Comparison of ENCODE assay signal across 20 cellular contexts in genomic region chr10:97228130-97228774, GRCh38. TPM values are rescaled to one million over a fixed set of nuclear protein-coding genes. Genes with fewer than 3 reads are reported as not detected.
"Had no signal": no experiment of that assay in that cellular context is flagged by ENCODE, and none has a peak within 500 bp of the region (broad histone marks: within the 10 kb centered on the region; RNA-seq: fewer than 3 reads in every experiment).

No MANE protein-coding gene starts in this region.

- DNase-seq: cortex of kidney; gastrocnemius medialis; head of caudate nucleus; left colon; left ventricle myocardium superior; lower lobe of right lung; natural killer cell; sigmoid colon; spleen; stimulated activated CD4-positive, alpha-beta T cell treated with anti-CD3 and anti-CD28 coated beads, Interleukin-4, amount 100 ng/mL, for 4 hours; stimulated activated naive CD8-positive, alpha-beta T cell treated with anti-CD3 and anti-CD28 coated beads, Interleukin-15, Interleukin-2, amounts not matched to agents 100 U/mL and 50 U/mL, for 24 hours; substantia nigra; testis; tibial artery had no signal

- H3K9ac ChIP-seq: parathyroid adenoma had no signal

- ATAC-seq: gastrocnemius medialis; left colon; left ventricle myocardium superior; lower lobe of right lung; natural killer cell; stimulated activated memory B cell treated with anti-CD40 and anti-IgM and Interleukin-4, amounts not matched to agents 10 μg/mL and 1 μg/mL and 100 μg/mL, for 72 hours; stimulated activated naive CD8-positive, alpha-beta T cell treated with anti-CD3 and anti-CD28 coated beads, Interleukin-15, Interleukin-2, amounts not matched to agents 100 U/mL and 50 U/mL, for 24 hours had no signal

- H2AFZ ChIP-seq: parathyroid adenoma had no signal

- H3K4me1 ChIP-seq: gastrocnemius medialis, lower lobe of right lung, parathyroid adenoma, right atrium auricular region, sigmoid colon, testis, tibial artery had no signal

- H3K27me3 ChIP-seq: gastrocnemius medialis, right atrium auricular region, sigmoid colon, spleen, testis, tibial artery had no signal

- H3K9me3 ChIP-seq: gastrocnemius medialis, lower lobe of right lung, right atrium auricular region, sigmoid colon, spleen, testis, tibial artery had no signal

- H3K79me2 ChIP-seq: parathyroid adenoma had no signal

- H3K4me3 ChIP-seq: gastrocnemius medialis, lower lobe of right lung, right atrium auricular region, sigmoid colon, spleen, testis, tibial artery had no signal

- H3K27ac ChIP-seq: gastrocnemius medialis, lower lobe of right lung, parathyroid adenoma, right atrium auricular region, sigmoid colon, spleen, testis, tibial artery had no signal

RNA-seq across cellular contexts. Expression of gene SLIT1, which starts 42.5 kb away (rescaled TPM):
- total RNA-seq: dermis microvascular lymphatic vessel endothelial cell, fibroblast of villous mesenchyme, glomerular endothelial cell, right atrium auricular region had no signal
